In the genomic region with DNA sequence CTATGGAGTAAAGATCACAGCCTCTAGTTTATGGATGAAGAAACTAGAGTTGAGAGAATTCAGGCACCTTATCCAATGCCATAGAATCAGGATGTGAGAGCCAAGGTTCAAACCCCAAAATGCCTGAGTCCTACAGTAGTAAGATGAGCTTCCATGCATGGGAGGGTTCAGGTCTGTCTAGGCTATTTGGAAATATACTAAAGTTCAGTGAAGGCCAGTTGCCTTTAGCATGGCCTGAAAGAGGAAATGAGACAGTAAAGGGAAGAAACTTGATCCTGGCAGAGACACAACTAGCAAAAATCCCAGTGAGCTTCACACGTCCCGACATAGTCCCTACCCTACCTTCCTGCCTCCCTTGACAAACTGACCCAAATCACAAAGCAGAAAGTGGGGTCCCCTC, we compare ENCODE assay signal across 24 cellular contexts.
"Had no signal": no experiment of that assay in that cellular context is flagged by ENCODE, and none has a peak within 500 bp of the region (broad histone marks: within the 10 kb centered on the region; RNA-seq: fewer than 3 reads in every experiment).

No MANE protein-coding gene starts in this region.

- H3K36me3 Mint-ChIP-seq: mesothelial cell of epicardium had no signal

- H3K27me3 Mint-ChIP-seq: dendritic cell treated with granulocyte-macrophage colony-stimulating factor and Interleukin-4, amounts not matched to agents 40 ng/mL and 50 ng/mL, for 4 days; effector memory CD8-positive, alpha-beta T cell had no signal

- H3K4me1 Mint-ChIP-seq: endodermal cell, mesothelial cell of epicardium had no signal

- H3K36me3 ChIP-seq: colonic mucosa, esophagus squamous epithelium, gastrocnemius medialis, heart right ventricle, left lung, lower lobe of right lung had no signal

- H3K9me3 Mint-ChIP-seq: dendritic cell treated with granulocyte-macrophage colony-stimulating factor and Interleukin-4, amounts not matched to agents 40 ng/mL and 50 ng/mL, for 4 days; endodermal cell; mesothelial cell of epicardium had no signal

- H3K27ac ChIP-seq: colonic mucosa, epithelial cell of prostate, esophagus squamous epithelium, gastrocnemius medialis, heart right ventricle, left lung, lower lobe of right lung had no signal

- H3K27me3 ChIP-seq: colonic mucosa, esophagus squamous epithelium, gastrocnemius medialis, heart right ventricle, left lung had no signal

- H3K4me3 ChIP-seq: colonic mucosa, esophagus squamous epithelium, gastrocnemius medialis, heart right ventricle, left lung, lower lobe of right lung, mucosa of descending colon had no signal

- H3K4me1 ChIP-seq: colonic mucosa, esophagus squamous epithelium, gastrocnemius medialis, heart right ventricle, left lung, lower lobe of right lung had no signal

- ATAC-seq: effector memory CD8-positive, alpha-beta T cell; esophagus mucosa; gastrocnemius medialis; heart right ventricle; left cardiac atrium; left lung; left ventricle myocardium superior; lower lobe of right lung; mucosa of descending colon had no signal

- DNase-seq: colonic mucosa; cortex of kidney; effector CD8-positive, alpha-beta T cell; effector memory CD8-positive, alpha-beta T cell; endodermal cell; erythroblast; esophagus squamous epithelium; foreskin fibroblast; foreskin melanocyte; gastrocnemius medialis; glutamatergic neuron; head of caudate nucleus; heart right ventricle; hippocampal formation; left cardiac atrium; left lung; left ventricle myocardium superior; lower lobe of right lung; mesenchymal stem cell; mucosa of descending colon had no signal

- H3K9me3 ChIP-seq: colonic mucosa, esophagus squamous epithelium, gastrocnemius medialis, heart right ventricle, left lung, lower lobe of right lung, mucosa of descending colon had no signal

- H3K27ac Mint-ChIP-seq: dendritic cell treated with granulocyte-macrophage colony-stimulating factor and Interleukin-4, amounts not matched to agents 40 ng/mL and 50 ng/mL, for 4 days; effector memory CD8-positive, alpha-beta T cell; endodermal cell; mesothelial cell of epicardium had no signal

- H3K4me3 Mint-ChIP-seq: dendritic cell treated with granulocyte-macrophage colony-stimulating factor and Interleukin-4, amounts not matched to agents 40 ng/mL and 50 ng/mL, for 4 days; effector memory CD8-positive, alpha-beta T cell; endodermal cell; mesothelial cell of epicardium had no signal
